In genomic region chr1:36306210-36306901, GRCh38 we compare ENCODE assay signal across 8 cellular contexts. TPM values are rescaled to one million over a fixed set of nuclear protein-coding genes. Genes with fewer than 3 reads are reported as not detected.
DNase-seq lines count a peak whose midpoint lies in the region; ATAC-seq and TF ChIP-seq lines count a peak whose summit lies in the region.

TSS of gene SH3D21 (plus strand) at chr1:36306368. CDS start at chr1:36306421, 53 bp downstream.

- peaks cover 24 to 65% (median 38%) of the 10 kb centered on the region in 10 experiments for H3K4me1 ChIP-seq in BLaER1 treated with 17β-estradiol and CSF1 and Interleukin-3, amounts not matched to agents 10 nM and 100 nM
- H3K4me1 ChIP-seq in OCI-LY3 (ENCODE audit: low read length) = peaks cover 45% of the 10 kb centered on the region
- peaks cover 2% of the 10 kb centered on the region; the same call in 1 of the 2 replicates for H3K4me1 ChIP-seq in iPS DF 6.9 (ENCODE audit: control insufficient read depth, insufficient read depth, low read length)
- H3K4me1 ChIP-seq in smooth muscle cell (ENCODE audit: low read depth) = peaks cover 10% of the 10 kb centered on the region

- no peaks in the 10 kb centered on the region for H3K27me3 Mint-ChIP-seq in activated naive CD8-positive, alpha-beta T cell treated with anti-CD3 and anti-CD28 coated beads, Interleukin-2, amount 10 ng/mL, durations not matched to agents 7 days and 5 days

- peak; percentile 69 for DNase-seq in activated naive CD8-positive, alpha-beta T cell treated with anti-CD3 and anti-CD28 coated beads, Interleukin-2, amount 10 ng/mL, durations not matched to agents 7 days and 5 days
- DNase-seq in iPS DF 6.9 (ENCODE audit: low read depth, low spot score) = no peak
- DNase-seq in smooth muscle cell (lab: John Stamatoyannopoulos, UW; ENCODE audit: unreplicated experiment) = peak; percentile 38
- DNase-seq in 8988T = no peak

- H3K4me1 Mint-ChIP-seq in activated naive CD8-positive, alpha-beta T cell treated with anti-CD3 and anti-CD28 coated beads, Interleukin-2, amount 10 ng/mL, durations not matched to agents 7 days and 5 days = peaks cover 25% of the 10 kb centered on the region

- TF ChIP-seq CTCF in OCI-LY3 (IDR thresholded peaks at IDR 0.05; ENCODE audit: low read depth, low read length) (peak; percentile 26), smooth muscle cell (IDR thresholded peaks at IDR 0.05; ENCODE audit: borderline replicate concordance, insufficient read depth, poor library complexity, severe bottlenecking) (no peak)

- peaks cover 4 to 59% (median 47%) of the 10 kb centered on the region in 11 experiments; a peak in 21 of 22 replicates for H4K20me1 ChIP-seq in BLaER1 treated with 17β-estradiol and CSF1 and Interleukin-3, amounts not matched to agents 10 nM and 100 nM
- peaks cover 6% of the 10 kb centered on the region; the same call in 1 of the 2 replicates for H4K20me1 ChIP-seq in OCI-LY3 (ENCODE audit: insufficient read depth, low read length)
- peaks cover 25% of the 10 kb centered on the region for H4K20me1 ChIP-seq in smooth muscle cell (ENCODE audit: low read depth)

- POLR2A ChIA-PET in activated naive CD8-positive, alpha-beta T cell treated with anti-CD3 and anti-CD28 coated beads, Interleukin-2, amount 10 ng/mL, durations not matched to agents 7 days and 5 days (lab: Charles Lee) = interaction anchor here (0.5 to 2.5 kb wide), 12 partner anchors 16 to 537 kb away, joined by 3 to 24 read pairs (median 4); partner anchors contain the start of genes CLSPN, EVA1B and STK40

- peak within 1 kb of the TSS; percentile 99 for H3K4me3 Mint-ChIP-seq in activated naive CD8-positive, alpha-beta T cell treated with anti-CD3 and anti-CD28 coated beads, Interleukin-2, amount 10 ng/mL, durations not matched to agents 7 days and 5 days

- no peaks in the 10 kb centered on the region for H3K27me3 ChIP-seq in BLaER1 treated with 17β-estradiol and CSF1 and Interleukin-3, amounts not matched to agents 10 nM and 100 nM
- no peaks in the 10 kb centered on the region for H3K27me3 ChIP-seq in OCI-LY3 (ENCODE audit: low read depth, low read length)
- no peaks in the 10 kb centered on the region for H3K27me3 ChIP-seq in iPS DF 6.9 (ENCODE audit: control insufficient read depth, insufficient read depth, low read length)
- H3K27me3 ChIP-seq in smooth muscle cell (ENCODE audit: low read depth) = no peaks in the 10 kb centered on the region

- peak within 1 kb of the TSS; percentile 95 to 100 (median 100) for H3K4me2 ChIP-seq in BLaER1 treated with 17β-estradiol and CSF1 and Interleukin-3, amounts not matched to agents 10 nM and 100 nM
- H3K4me2 ChIP-seq in OCI-LY3 (ENCODE audit: low read length) (peak within 1 kb of the TSS; percentile 96), smooth muscle cell (peak within 1 kb of the TSS; percentile 98)

- peak within 1 kb of the TSS; percentile 91 for H3K27ac Mint-ChIP-seq in activated naive CD8-positive, alpha-beta T cell treated with anti-CD3 and anti-CD28 coated beads, Interleukin-2, amount 10 ng/mL, durations not matched to agents 7 days and 5 days

- ATAC-seq in GM19023 (IDR thresholded peaks at IDR 0.05; ENCODE audit: unreplicated experiment) (peak; percentile 35), HG03135 (IDR thresholded peaks at IDR 0.05; ENCODE audit: unreplicated experiment) (peak; percentile 40)
- ATAC-seq in activated naive CD8-positive, alpha-beta T cell treated with anti-CD3 and anti-CD28 coated beads, Interleukin-2, amount 10 ng/mL, durations not matched to agents 7 days and 5 days (ENCODE audit: low read depth) = peak; percentile 37

- peaks cover 31% of the 10 kb centered on the region for H3K79me2 ChIP-seq in OCI-LY3 (ENCODE audit: low read length)
- peaks cover 15% of the 10 kb centered on the region for H3K79me2 ChIP-seq in smooth muscle cell (ENCODE audit: low read depth)

- H3F3A ChIP-seq in smooth muscle cell (ENCODE audit: low read depth) = peaks cover 21% of the 10 kb centered on the region

- peak within 1 kb of the TSS; percentile 67 to 83 (median 77) for H3K9ac ChIP-seq in BLaER1 treated with 17β-estradiol and CSF1 and Interleukin-3, amounts not matched to agents 10 nM and 100 nM
- H3K9ac ChIP-seq in OCI-LY3 (ENCODE audit: low read length) = peak within 1 kb of the TSS; percentile 88
- peak within 1 kb of the TSS; percentile 75 for H3K9ac ChIP-seq in smooth muscle cell (ENCODE audit: low read depth)

- no peaks in the 10 kb centered on the region for H3K9me3 Mint-ChIP-seq in activated naive CD8-positive, alpha-beta T cell treated with anti-CD3 and anti-CD28 coated beads, Interleukin-2, amount 10 ng/mL, durations not matched to agents 7 days and 5 days

- peaks cover 28 to 57% (median 41%) of the 10 kb centered on the region in 11 experiments for H3K36me3 ChIP-seq in BLaER1 treated with 17β-estradiol and CSF1 and Interleukin-3, amounts not matched to agents 10 nM and 100 nM
- H3K36me3 ChIP-seq in OCI-LY3 (replicated peaks; ENCODE audit: low read depth, low read length) = peaks cover 29% of the 10 kb centered on the region
- peaks cover 16% of the 10 kb centered on the region; the same call in 1 of the 2 replicates for H3K36me3 ChIP-seq in iPS DF 6.9 (ENCODE audit: control insufficient read depth, insufficient read depth, low read length)
- peaks cover 8% of the 10 kb centered on the region for H3K36me3 ChIP-seq in smooth muscle cell (ENCODE audit: low read depth)

- no CpG with 5 or more reads among the region's 65 CpGs for WGBS in iPS DF 6.9 (ENCODE audit: insufficient coverage, insufficient read length)
- 4% methylated on average over 49 of the region's 65 CpGs for WGBS in smooth muscle cell (ENCODE audit: low lambda C conversion rate)

- H2AFZ ChIP-seq in OCI-LY3 (ENCODE audit: low read depth, low read length) (0 out of 2 replicates have a peak within 1 kb of the TSS, but pooled peaks have one; percentile 60), smooth muscle cell (ENCODE audit: low read depth) (no peak within 1 kb of the TSS)

- peak within 1 kb of the TSS; percentile 40 to 66 (median 58); a peak in 20 of 22 replicates for H3K27ac ChIP-seq in BLaER1 treated with 17β-estradiol and CSF1 and Interleukin-3, amounts not matched to agents 10 nM and 100 nM
- peak within 1 kb of the TSS; percentile 100 for H3K27ac ChIP-seq in OCI-LY3 (ENCODE audit: low read length)
- H3K27ac ChIP-seq in iPS DF 6.9 (ENCODE audit: low read length) = no peak within 1 kb of the TSS
- peak within 1 kb of the TSS; percentile 87 for H3K27ac ChIP-seq in smooth muscle cell (ENCODE audit: low read depth)

- H3K9me3 ChIP-seq in BLaER1 treated with 17β-estradiol and CSF1 and Interleukin-3, amounts not matched to agents 10 nM and 100 nM (replicated peaks in 1 of 11) = no peaks in the 10 kb centered on the region
- no peaks in the 10 kb centered on the region for H3K9me3 ChIP-seq in OCI-LY3 (ENCODE audit: insufficient read depth, low read length)
- no peaks in the 10 kb centered on the region for H3K9me3 ChIP-seq in iPS DF 6.9 (ENCODE audit: control insufficient read depth, insufficient read depth, low read length)
- H3K9me3 ChIP-seq in smooth muscle cell (replicated peaks; ENCODE audit: low read depth) = no peaks in the 10 kb centered on the region

- H3K4me3 ChIP-seq in BLaER1 treated with 17β-estradiol and CSF1 and Interleukin-3, amounts not matched to agents 10 nM and 100 nM = peak within 1 kb of the TSS; percentile 67 to 83 (median 73)
- H3K4me3 ChIP-seq in OCI-LY3 (ENCODE audit: low read length) (peak within 1 kb of the TSS; percentile 100), iPS DF 6.9 (ENCODE audit: low read length) (peak within 1 kb of the TSS; percentile 51; the same call in 1 of the 2 replicates), smooth muscle cell (peak within 1 kb of the TSS; percentile 84)

- H3K36me3 Mint-ChIP-seq in activated naive CD8-positive, alpha-beta T cell treated with anti-CD3 and anti-CD28 coated beads, Interleukin-2, amount 10 ng/mL, durations not matched to agents 7 days and 5 days = peaks cover 30% of the 10 kb centered on the region

RNA-seq across cellular contexts. Expression of gene SH3D21, which starts in this region (rescaled TPM):
- 10 to 100 TPM; 24.9 to 26.5 TPM for total RNA-seq in activated naive CD8-positive, alpha-beta T cell treated with anti-CD3 and anti-CD28 coated beads, Interleukin-2, amount 10 ng/mL, durations not matched to agents 7 days and 5 days
- total RNA-seq in smooth muscle cell = 12.0 and 16.4 TPM in 2 replicates
- 6.9 and 8.2 TPM in 2 replicates for polyA plus RNA-seq in smooth muscle cell

Comparison
In these comparisons a context has a peak if more than half of its experiments do, and no peak if none do; other contexts are left out.
1. DNase-seq: peak in activated naive CD8-positive, alpha-beta T cell treated with anti-CD3 and anti-CD28 coated beads, Interleukin-2, amount 10 ng/mL, durations not matched to agents 7 days and 5 days (single experiment) and smooth muscle cell (single experiment); none in iPS DF 6.9 (single experiment) and 8988T (single experiment).
2. Peak in every context shown above with its lines, with median percentiles within 50 percentile points of each other: H3K4me2 ChIP-seq, H3K4me3 ChIP-seq, H3K9ac ChIP-seq and ATAC-seq.